In the genomic region with DNA sequence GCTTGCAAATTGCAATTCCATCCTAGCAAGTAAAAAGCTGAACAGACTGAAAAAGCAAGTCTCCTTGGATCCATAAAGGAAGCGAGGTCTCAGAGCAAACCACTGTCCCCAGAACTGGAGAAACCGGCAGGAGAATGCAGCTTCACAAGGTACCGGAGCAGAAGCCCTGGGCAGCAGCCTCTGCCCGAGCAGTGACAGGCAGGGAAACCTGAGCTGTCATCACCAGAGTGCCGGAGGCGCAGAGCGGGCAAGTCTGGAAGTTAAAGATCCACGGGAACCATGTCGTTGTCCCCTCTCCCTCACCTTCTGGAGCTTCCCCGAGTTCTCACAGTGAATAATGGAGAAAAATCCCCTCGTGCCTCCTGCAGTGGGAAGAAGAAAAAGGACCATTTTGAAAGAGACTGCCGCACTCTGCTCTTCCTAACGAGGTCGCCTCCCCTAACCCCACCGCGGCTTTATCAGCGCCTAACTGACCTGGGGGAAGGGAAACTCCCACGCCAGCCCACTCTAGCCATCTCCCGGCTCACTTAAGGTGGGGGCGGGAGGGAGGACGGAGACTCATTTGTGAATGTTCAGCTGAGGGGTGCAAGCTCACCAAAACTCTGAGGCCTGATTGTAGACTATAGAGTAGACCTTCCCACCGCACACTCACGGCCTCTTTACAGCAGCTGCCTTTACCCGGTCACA, we compare ENCODE assay signal across 1 cellular context.
TF ChIP-seq lines count a peak whose summit lies in the region.

No MANE protein-coding gene starts in this region.

TF ChIP-seq in K562, 482 proteins besides CTCF, POLR2A, EP300 and RAD21 (continued from another document and continues in another):
- TF ChIP-seq, protein P1, sequence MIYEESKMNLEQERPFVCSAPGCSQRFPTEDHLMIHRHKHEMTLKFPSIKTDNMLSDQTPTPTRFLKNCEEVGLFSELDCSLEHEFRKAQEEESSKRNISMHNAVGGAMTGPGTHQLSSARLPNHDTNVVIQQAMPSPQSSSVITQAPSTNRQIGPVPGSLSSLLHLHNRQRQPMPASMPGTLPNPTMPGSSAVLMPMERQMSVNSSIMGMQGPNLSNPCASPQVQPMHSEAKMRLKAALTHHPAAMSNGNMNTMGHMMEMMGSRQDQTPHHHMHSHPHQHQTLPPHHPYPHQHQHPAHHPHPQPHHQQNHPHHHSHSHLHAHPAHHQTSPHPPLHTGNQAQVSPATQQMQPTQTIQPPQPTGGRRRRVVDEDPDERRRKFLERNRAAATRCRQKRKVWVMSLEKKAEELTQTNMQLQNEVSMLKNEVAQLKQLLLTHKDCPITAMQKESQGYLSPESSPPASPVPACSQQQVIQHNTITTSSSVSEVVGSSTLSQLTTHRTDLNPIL (CRISPR knock-in tag; IDR thresholded peaks at IDR 0.05) = no peak
- TF ChIP-seq SRF (CRISPR knock-in tag; IDR thresholded peaks at IDR 0.05) = no peak
- TF ChIP-seq HNRNPUL1 (IDR thresholded peaks at IDR 0.05; ENCODE audit: low read length) = no peak
- no peak for TF ChIP-seq ZNF324 (CRISPR knock-in tag; IDR thresholded peaks at IDR 0.05)
- TF ChIP-seq TARDBP (IDR thresholded peaks at IDR 0.05) = no peak
- TF ChIP-seq, protein P2, sequence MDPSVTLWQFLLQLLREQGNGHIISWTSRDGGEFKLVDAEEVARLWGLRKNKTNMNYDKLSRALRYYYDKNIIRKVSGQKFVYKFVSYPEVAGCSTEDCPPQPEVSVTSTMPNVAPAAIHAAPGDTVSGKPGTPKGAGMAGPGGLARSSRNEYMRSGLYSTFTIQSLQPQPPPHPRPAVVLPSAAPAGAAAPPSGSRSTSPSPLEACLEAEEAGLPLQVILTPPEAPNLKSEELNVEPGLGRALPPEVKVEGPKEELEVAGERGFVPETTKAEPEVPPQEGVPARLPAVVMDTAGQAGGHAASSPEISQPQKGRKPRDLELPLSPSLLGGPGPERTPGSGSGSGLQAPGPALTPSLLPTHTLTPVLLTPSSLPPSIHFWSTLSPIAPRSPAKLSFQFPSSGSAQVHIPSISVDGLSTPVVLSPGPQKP (CRISPR knock-in tag; IDR thresholded peaks at IDR 0.05) = no peak
- TF ChIP-seq ZBTB11 (CRISPR knock-in tag; IDR thresholded peaks at IDR 0.05) = no peak
- TF ChIP-seq STAG1 (CRISPR knock-in tag; IDR thresholded peaks at IDR 0.05; ENCODE audit: borderline replicate concordance) = no peak
- no peak for TF ChIP-seq MAFG (tag; conservative IDR thresholded peaks at IDR 0.05)
- peak; percentile 92 for TF ChIP-seq EGR1 (conservative IDR thresholded peaks at IDR 0.05)
- no peak for TF ChIP-seq ZNF449 (CRISPR knock-in tag; IDR thresholded peaks at IDR 0.05)
- TF ChIP-seq ZNF408 (CRISPR knock-in tag; IDR thresholded peaks at IDR 0.05; ENCODE audit: low read depth) = no peak
- TF ChIP-seq NR2C2 (CRISPR knock-in tag; IDR thresholded peaks at IDR 0.05) = no peak
- TF ChIP-seq NR2C2 (tag; IDR thresholded peaks at IDR 0.05) = no peak
- no peak for TF ChIP-seq ZNF280B (CRISPR knock-in tag; IDR thresholded peaks at IDR 0.05)
- TF ChIP-seq, protein P3, sequence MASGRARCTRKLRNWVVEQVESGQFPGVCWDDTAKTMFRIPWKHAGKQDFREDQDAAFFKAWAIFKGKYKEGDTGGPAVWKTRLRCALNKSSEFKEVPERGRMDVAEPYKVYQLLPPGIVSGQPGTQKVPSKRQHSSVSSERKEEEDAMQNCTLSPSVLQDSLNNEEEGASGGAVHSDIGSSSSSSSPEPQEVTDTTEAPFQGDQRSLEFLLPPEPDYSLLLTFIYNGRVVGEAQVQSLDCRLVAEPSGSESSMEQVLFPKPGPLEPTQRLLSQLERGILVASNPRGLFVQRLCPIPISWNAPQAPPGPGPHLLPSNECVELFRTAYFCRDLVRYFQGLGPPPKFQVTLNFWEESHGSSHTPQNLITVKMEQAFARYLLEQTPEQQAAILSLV (tag; IDR thresholded peaks at IDR 0.05) = no peak
- no peak for TF ChIP-seq MTA1 (IDR thresholded peaks at IDR 0.05; ENCODE audit: borderline replicate concordance)
- TF ChIP-seq RBM17 (IDR thresholded peaks at IDR 0.05; ENCODE audit: borderline replicate concordance, low read depth, low read length) = no peak
- no peak for TF ChIP-seq SIX5 (IDR thresholded peaks at IDR 0.05; ENCODE audit: borderline replicate concordance in 1 of 2, insufficient read depth in 1 of 2, low read depth in 1 of 2, low read length in 2 of 2)
- no peak for TF ChIP-seq LARP7 (IDR thresholded peaks at IDR 0.05)
- no peak for TF ChIP-seq TFE3 (CRISPR knock-in tag; IDR thresholded peaks at IDR 0.05)
- no peak for TF ChIP-seq ZNF134 (CRISPR knock-in tag; conservative IDR thresholded peaks at IDR 0.05)
- TF ChIP-seq, protein P4, sequence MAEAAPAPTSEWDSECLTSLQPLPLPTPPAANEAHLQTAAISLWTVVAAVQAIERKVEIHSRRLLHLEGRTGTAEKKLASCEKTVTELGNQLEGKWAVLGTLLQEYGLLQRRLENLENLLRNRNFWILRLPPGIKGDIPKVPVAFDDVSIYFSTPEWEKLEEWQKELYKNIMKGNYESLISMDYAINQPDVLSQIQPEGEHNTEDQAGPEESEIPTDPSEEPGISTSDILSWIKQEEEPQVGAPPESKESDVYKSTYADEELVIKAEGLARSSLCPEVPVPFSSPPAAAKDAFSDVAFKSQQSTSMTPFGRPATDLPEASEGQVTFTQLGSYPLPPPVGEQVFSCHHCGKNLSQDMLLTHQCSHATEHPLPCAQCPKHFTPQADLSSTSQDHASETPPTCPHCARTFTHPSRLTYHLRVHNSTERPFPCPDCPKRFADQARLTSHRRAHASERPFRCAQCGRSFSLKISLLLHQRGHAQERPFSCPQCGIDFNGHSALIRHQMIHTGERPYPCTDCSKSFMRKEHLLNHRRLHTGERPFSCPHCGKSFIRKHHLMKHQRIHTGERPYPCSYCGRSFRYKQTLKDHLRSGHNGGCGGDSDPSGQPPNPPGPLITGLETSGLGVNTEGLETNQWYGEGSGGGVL (CRISPR knock-in tag; IDR thresholded peaks at IDR 0.05) = no peak
- no peak for TF ChIP-seq DEAF1 (CRISPR knock-in tag; IDR thresholded peaks at IDR 0.05)
- TF ChIP-seq ZNF584 (CRISPR knock-in tag; IDR thresholded peaks at IDR 0.05; ENCODE audit: low read depth) = no peak
- no peak for TF ChIP-seq ZNF785 (CRISPR knock-in tag; IDR thresholded peaks at IDR 0.05)
- TF ChIP-seq CREB1 (IDR thresholded peaks at IDR 0.05) = no peak
- no peak for TF ChIP-seq CREB1 (CRISPR knock-in tag; IDR thresholded peaks at IDR 0.05)
- TF ChIP-seq ZNF232 (CRISPR knock-in tag; IDR thresholded peaks at IDR 0.05) = no peak
- TF ChIP-seq SREBF2 (CRISPR knock-in tag; IDR thresholded peaks at IDR 0.05) = no peak
- no peak for TF ChIP-seq JUNB (CRISPR knock-in tag; conservative IDR thresholded peaks at IDR 0.05)
- TF ChIP-seq PCBP1 (IDR thresholded peaks at IDR 0.05; ENCODE audit: low read depth, low read length, poor library complexity, severe bottlenecking) = no peak
- TF ChIP-seq ZNF165 (CRISPR knock-in tag; IDR thresholded peaks at IDR 0.05; ENCODE audit: borderline replicate concordance) = no peak
- TF ChIP-seq CCNT2 (IDR thresholded peaks at IDR 0.05; ENCODE audit: borderline replicate concordance, extremely low read depth, insufficient read length, low read depth, low read length) = peak; percentile 20
- TF ChIP-seq CREM (IDR thresholded peaks at IDR 0.05; ENCODE audit: low read depth) = peak; percentile 42; the same call in 1 of the 2 replicates
- TF ChIP-seq MIER1 (IDR thresholded peaks at IDR 0.05; ENCODE audit: low read depth) = no peak
- TF ChIP-seq HINFP (tag; conservative IDR thresholded peaks at IDR 0.05; ENCODE audit: low read depth) = no peak
- no peak for TF ChIP-seq BRF1 (IDR thresholded peaks at IDR 0.05; ENCODE audit: borderline replicate concordance, extremely low read depth, insufficient read length)
- no peak for TF ChIP-seq PHF8 (IDR thresholded peaks at IDR 0.05; ENCODE audit: borderline replicate concordance, low read length)
- TF ChIP-seq ZNF512 (tag; IDR thresholded peaks at IDR 0.05) = no peak
- TF ChIP-seq ZNF436 (CRISPR knock-in tag; IDR thresholded peaks at IDR 0.05) = no peak
- TF ChIP-seq GTF2E2 (tag; IDR thresholded peaks at IDR 0.05) = no peak
- TF ChIP-seq BRD9 (IDR thresholded peaks at IDR 0.05; ENCODE audit: low read depth, partially characterized antibody) = no peak
